18 cellular contexts compared by ENCODE assay signal in the genomic region with DNA sequence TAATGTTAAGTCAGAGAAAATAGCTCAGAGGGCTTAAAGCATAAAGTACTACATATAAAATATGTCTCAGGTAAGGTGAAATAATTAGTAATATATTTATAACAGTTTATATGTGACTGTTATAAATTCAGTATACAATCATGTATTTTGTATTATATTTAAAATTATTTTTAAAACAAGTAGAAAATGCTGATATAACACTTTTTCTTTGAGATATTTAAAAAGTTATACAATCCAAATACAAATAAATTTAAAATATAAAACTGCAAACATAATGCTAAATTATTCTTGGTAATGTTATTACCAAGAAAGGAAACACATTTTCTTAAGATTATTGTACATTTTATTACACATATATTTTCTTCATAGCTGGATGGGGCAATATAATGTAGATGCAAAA.
DNase-seq lines count a peak whose midpoint lies in the region; ATAC-seq, FAIRE-seq and TF ChIP-seq lines count a peak whose summit lies in the region.
"Had no signal": no experiment of that assay in that cellular context is flagged by ENCODE, and none has a peak within 500 bp of the region (broad histone marks: within the 10 kb centered on the region; RNA-seq: fewer than 3 reads in every experiment).

No MANE protein-coding gene starts in this region.

- no peak for DNase-seq in K562 (ENCODE audit: extremely low read depth in 1 of 4, low spot score in 3 of 4)
- no peak for DNase-seq in kidney
- no peak for DNase-seq in NCI-H2171 (lab: John Stamatoyannopoulos, UW)
- no peak for DNase-seq in DMS153 (lab: John Stamatoyannopoulos, UW)
- DNase-seq: AML-193; Caco-2; CD4-positive, alpha-beta T cell; DMS79; GF-D8; HCEC 1CT; KG1 had no signal

- no peaks in the 10 kb centered on the region for H3K79me2 ChIP-seq in K562 (ENCODE audit: control insufficient read depth, insufficient read depth, low read length)

- TF ChIP-seq RAD21 in K562 (CRISPR knock-in tag; conservative IDR thresholded peaks at IDR 0.05 in 1 of 2, IDR thresholded peaks at IDR 0.05 in 1 of 2) = no peak

- FAIRE-seq in G401.6 (lab: Jason Lieb, UNC) (peak; percentile 87), K562 (lab: Jason Lieb, UNC) (no peak), kidney (lab: Jason Lieb, UNC) (peak; percentile 29)
- FAIRE-seq: D721Med, H54 had no signal

- CTCF ChIA-PET in K562 (lab: Yijun Ruan, JAX; ENCODE audit: low intra/inter-chr PET ratio) = no interaction called here

- ATAC-seq in K562 = no peak
- ATAC-seq in GM21737 (IDR thresholded peaks at IDR 0.05; ENCODE audit: unreplicated experiment) = no peak
- ATAC-seq: GM23338 had no signal

- H3K4me2 ChIP-seq in K562 (ENCODE audit: insufficient read depth, low read length) = no peak overlapping the region
- H3K4me2 ChIP-seq: GM23338 had no signal

- H3K27me3 ChIP-seq in K562 (ENCODE audit: control insufficient read depth in 2 of 2, insufficient read depth in 2 of 2, low read length in 2 of 2) = no peaks in the 10 kb centered on the region

- no peaks in the 10 kb centered on the region for H3K9me1 ChIP-seq in K562 (ENCODE audit: control insufficient read depth, insufficient read depth, low read length)

- H3K9ac ChIP-seq in K562 (ENCODE audit: insufficient read depth in 1 of 2, low read depth in 2 of 2, low read length in 2 of 2) (no peak overlapping the region), kidney (ENCODE audit: low read length in 2 of 2) (no peak overlapping the region)

- intact Hi-C loops in K562 (cut with micrococcal nuclease) (no loop called here), kidney (cut with DNase I) (no loop called here)

- TF ChIP-seq EP300 in K562 (IDR thresholded peaks at IDR 0.05; ENCODE audit: low read length) = no peak

- H4K20me1 ChIP-seq in K562 (replicated peaks; ENCODE audit: control insufficient read depth, insufficient read depth, low read length) = no peaks in the 10 kb centered on the region

- POLR2A ChIA-PET in K562 (lab: Yijun Ruan, JAX) = no interaction called here

- H3K9me3 ChIP-seq in K562 (replicated peaks; ENCODE audit: control insufficient read depth, insufficient read depth, low read depth, low read length) (no peaks in the 10 kb centered on the region), kidney (ENCODE audit: control insufficient read depth in 1 of 2, low read length in 2 of 2) (no peaks in the 10 kb centered on the region)
- H3K9me3 ChIP-seq: Caco-2 had no signal

- TF ChIP-seq POLR2A in K562 (conservative IDR thresholded peaks at IDR 0.05) = no peak

- BruUV-seq in K562 (replicated peaks; lab: Mats Ljungman, UMichigan) = no TSS peak

- H3K4me3 ChIP-seq in K562 = no peak overlapping the region
- H3K4me3 ChIP-seq in kidney (ENCODE audit: low read length in 2 of 2) = no peak overlapping the region
- H3K4me3 ChIP-seq: GM23338 had no signal

- H2AFZ ChIP-seq in K562 (ENCODE audit: low read depth, low read length) = no peak overlapping the region
- H2AFZ ChIP-seq: GM23338 had no signal

- no peaks in the 10 kb centered on the region for H3K36me3 ChIP-seq in K562 (ENCODE audit: control insufficient read depth, insufficient read depth, low read length)
- no peaks in the 10 kb centered on the region for H3K36me3 ChIP-seq in kidney (ENCODE audit: control insufficient read depth in 1 of 2, insufficient read depth in 2 of 2, low read length in 2 of 2)

- TF ChIP-seq CTCF in K562 (IDR thresholded peaks at IDR 0.05 in 2 of 3, conservative IDR thresholded peaks at IDR 0.05 in 1 of 3; ENCODE audit: insufficient read depth in 2 of 3, low read depth in 1 of 3, low read length in 3 of 3) (no peak), kidney (IDR thresholded peaks at IDR 0.05; ENCODE audit: borderline replicate concordance, extremely low read depth, insufficient read depth) (no peak)

- in situ Hi-C loops in K562 (cut with MboI) = no loop called here

- H3K27ac ChIP-seq in K562 (ENCODE audit: extremely low read depth, low read depth, low read length) (no peak overlapping the region), kidney (ENCODE audit: low read depth in 2 of 2, low read length in 2 of 2) (no peak overlapping the region)
- H3K27ac ChIP-seq: C4-2B, HL-60 had no signal

- H3K4me1 ChIP-seq in K562 (replicated peaks in 1 of 2; ENCODE audit: control insufficient read depth in 2 of 2, insufficient read depth in 2 of 2, low read length in 2 of 2) (no peaks in the 10 kb centered on the region), kidney (ENCODE audit: control insufficient read depth in 1 of 2, insufficient read depth in 1 of 2, low read depth in 1 of 2, low read length in 2 of 2) (no peaks in the 10 kb centered on the region)
- H3K4me1 ChIP-seq: Caco-2 had no signal

TF ChIP-seq in K562, 482 proteins besides CTCF, POLR2A, EP300 and RAD21:
- TF ChIP-seq ZNF316 (IDR thresholded peaks at IDR 0.05) = peak; percentile 94
- peak; percentile 80 for TF ChIP-seq C11orf30 (IDR thresholded peaks at IDR 0.05; ENCODE audit: low read depth)
- TF ChIP-seq MAFK (IDR thresholded peaks at IDR 0.05; ENCODE audit: low read length) = peak; percentile 68; the same call in 1 of the 2 replicates
- TF ChIP-seq DACH1 (IDR thresholded peaks at IDR 0.05; ENCODE audit: partially characterized antibody) = no peak
- TF ChIP-seq MAFF (IDR thresholded peaks at IDR 0.05; ENCODE audit: low read length) = peak; percentile 42; the same call in 1 of the 2 replicates
- TF ChIP-seq NCOA4 (IDR thresholded peaks at IDR 0.05; ENCODE audit: partially characterized antibody) = no peak
- peak; percentile 43; the same call in 1 of the 2 replicates for TF ChIP-seq MAFG (tag; conservative IDR thresholded peaks at IDR 0.05)
TF ChIP-seq in K562: peak in this region for 5.
